Comparison of ENCODE assay signal across 1 cellular context in the genomic region with DNA sequence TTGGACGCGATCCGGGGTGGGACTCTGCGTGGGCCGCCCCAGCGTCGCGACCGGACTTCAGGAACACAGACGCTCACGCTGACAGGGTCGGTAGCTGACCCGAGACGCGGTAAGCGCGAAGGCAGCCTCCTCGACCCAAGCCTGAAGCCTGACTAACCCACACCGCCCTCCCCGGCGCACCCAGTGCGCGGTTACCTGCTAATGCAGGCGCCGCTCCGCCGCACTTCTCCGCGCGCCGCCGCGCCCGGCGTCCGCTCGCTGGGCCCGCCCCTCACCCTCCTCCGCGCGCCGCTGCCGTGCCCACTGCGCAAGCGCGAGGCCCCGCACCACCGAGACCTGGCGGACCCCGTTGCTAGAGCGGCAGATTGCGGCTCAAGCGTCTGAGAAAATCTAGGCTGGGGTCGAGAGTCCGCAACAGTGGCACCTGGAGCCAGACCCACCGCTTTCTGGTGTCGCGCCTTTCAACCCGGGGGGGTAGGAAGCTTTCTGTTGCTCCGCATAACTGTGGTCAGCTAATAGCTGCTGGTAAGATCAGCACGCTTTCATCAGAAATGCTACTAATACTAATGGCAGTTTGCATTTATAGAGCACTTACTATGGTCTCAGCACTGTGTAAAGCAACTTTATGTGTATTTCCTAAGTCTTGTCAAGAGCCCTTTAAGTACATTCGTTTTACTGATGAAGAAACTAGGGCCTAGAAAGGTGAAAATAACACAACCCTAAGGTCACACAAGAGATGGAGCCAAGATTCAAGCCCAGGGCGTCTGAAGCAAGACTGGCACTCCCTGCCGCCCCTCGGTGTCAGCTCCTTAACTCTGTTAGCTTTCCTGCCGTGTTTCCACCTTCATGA.
TF ChIP-seq lines count a peak whose summit lies in the region.

A gene with protein sequence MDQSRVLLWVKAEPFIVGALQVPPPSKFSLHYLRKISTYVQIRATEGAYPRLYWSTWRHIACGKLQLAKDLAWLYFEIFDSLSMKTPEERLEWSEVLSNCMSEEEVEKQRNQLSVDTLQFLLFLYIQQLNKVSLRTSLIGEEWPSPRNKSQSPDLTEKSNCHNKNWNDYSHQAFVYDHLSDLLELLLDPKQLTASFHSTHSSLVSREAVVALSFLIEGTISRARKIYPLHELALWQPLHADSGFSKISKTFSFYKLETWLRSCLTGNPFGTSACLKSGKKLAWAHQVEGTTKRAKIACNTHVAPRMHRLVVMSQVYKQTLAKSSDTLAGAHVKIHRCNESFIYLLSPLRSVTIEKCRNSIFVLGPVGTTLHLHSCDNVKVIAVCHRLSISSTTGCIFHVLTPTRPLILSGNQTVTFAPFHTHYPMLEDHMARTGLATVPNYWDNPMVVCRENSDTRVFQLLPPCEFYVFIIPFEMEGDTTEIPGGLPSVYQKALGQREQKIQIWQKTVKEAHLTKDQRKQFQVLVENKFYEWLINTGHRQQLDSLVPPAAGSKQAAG (minus strand): TSS at position 268 of the 850 bp plus-strand sequence. CDS start 3,010 bp downstream, outside the sequence.

TF ChIP-seq in HepG2, 621 proteins besides CTCF, POLR2A, EP300 and RAD21 (continued from another document and continues in another):
- TF ChIP-seq, protein P1, sequence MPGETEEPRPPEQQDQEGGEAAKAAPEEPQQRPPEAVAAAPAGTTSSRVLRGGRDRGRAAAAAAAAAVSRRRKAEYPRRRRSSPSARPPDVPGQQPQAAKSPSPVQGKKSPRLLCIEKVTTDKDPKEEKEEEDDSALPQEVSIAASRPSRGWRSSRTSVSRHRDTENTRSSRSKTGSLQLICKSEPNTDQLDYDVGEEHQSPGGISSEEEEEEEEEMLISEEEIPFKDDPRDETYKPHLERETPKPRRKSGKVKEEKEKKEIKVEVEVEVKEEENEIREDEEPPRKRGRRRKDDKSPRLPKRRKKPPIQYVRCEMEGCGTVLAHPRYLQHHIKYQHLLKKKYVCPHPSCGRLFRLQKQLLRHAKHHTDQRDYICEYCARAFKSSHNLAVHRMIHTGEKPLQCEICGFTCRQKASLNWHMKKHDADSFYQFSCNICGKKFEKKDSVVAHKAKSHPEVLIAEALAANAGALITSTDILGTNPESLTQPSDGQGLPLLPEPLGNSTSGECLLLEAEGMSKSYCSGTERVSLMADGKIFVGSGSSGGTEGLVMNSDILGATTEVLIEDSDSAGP (CRISPR knock-in tag; IDR thresholded peaks at IDR 0.05; ENCODE audit: borderline replicate concordance) = peak; percentile 73; the same call in 1 of the 2 replicates
- peak; percentile 93 for TF ChIP-seq IRX3 (CRISPR knock-in tag; IDR thresholded peaks at IDR 0.05; ENCODE audit: borderline replicate concordance, low read depth)
- no peak for TF ChIP-seq EZH2 (conservative IDR thresholded peaks at IDR 0.05; ENCODE audit: low read depth, low read length)
- TF ChIP-seq, protein P2, sequence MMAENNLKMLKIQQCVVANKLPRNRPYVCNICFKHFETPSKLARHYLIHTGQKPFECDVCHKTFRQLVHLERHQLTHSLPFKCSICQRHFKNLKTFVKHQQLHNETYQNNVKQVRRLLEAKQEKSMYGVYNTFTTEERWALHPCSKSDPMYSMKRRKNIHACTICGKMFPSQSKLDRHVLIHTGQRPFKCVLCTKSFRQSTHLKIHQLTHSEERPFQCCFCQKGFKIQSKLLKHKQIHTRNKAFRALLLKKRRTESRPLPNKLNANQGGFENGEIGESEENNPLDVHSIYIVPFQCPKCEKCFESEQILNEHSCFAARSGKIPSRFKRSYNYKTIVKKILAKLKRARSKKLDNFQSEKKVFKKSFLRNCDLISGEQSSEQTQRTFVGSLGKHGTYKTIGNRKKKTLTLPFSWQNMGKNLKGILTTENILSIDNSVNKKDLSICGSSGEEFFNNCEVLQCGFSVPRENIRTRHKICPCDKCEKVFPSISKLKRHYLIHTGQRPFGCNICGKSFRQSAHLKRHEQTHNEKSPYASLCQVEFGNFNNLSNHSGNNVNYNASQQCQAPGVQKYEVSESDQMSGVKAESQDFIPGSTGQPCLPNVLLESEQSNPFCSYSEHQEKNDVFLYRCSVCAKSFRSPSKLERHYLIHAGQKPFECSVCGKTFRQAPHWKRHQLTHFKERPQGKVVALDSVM (CRISPR knock-in tag; IDR thresholded peaks at IDR 0.05) = peak; percentile 50; the same call in 1 of the 2 replicates
- peak; percentile 88 for TF ChIP-seq ZMAT3 (CRISPR knock-in tag; conservative IDR thresholded peaks at IDR 0.05)
- TF ChIP-seq, protein P3, sequence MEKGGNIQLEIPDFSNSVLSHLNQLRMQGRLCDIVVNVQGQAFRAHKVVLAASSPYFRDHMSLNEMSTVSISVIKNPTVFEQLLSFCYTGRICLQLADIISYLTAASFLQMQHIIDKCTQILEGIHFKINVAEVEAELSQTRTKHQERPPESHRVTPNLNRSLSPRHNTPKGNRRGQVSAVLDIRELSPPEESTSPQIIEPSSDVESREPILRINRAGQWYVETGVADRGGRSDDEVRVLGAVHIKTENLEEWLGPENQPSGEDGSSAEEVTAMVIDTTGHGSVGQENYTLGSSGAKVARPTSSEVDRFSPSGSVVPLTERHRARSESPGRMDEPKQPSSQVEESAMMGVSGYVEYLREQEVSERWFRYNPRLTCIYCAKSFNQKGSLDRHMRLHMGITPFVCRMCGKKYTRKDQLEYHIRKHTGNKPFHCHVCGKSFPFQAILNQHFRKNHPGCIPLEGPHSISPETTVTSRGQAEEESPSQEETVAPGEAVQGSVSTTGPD (CRISPR knock-in tag; IDR thresholded peaks at IDR 0.05) = no peak
- peak; percentile 91 for TF ChIP-seq CCDC6 (CRISPR knock-in tag; IDR thresholded peaks at IDR 0.05)
- no peak for TF ChIP-seq POLR2AphosphoS2 (IDR thresholded peaks at IDR 0.05; ENCODE audit: low read depth, low read length)
- no peak for TF ChIP-seq ZFP36 (IDR thresholded peaks at IDR 0.05; ENCODE audit: borderline replicate concordance, low read depth, low read length, partially characterized antibody)
- TF ChIP-seq, protein P4, sequence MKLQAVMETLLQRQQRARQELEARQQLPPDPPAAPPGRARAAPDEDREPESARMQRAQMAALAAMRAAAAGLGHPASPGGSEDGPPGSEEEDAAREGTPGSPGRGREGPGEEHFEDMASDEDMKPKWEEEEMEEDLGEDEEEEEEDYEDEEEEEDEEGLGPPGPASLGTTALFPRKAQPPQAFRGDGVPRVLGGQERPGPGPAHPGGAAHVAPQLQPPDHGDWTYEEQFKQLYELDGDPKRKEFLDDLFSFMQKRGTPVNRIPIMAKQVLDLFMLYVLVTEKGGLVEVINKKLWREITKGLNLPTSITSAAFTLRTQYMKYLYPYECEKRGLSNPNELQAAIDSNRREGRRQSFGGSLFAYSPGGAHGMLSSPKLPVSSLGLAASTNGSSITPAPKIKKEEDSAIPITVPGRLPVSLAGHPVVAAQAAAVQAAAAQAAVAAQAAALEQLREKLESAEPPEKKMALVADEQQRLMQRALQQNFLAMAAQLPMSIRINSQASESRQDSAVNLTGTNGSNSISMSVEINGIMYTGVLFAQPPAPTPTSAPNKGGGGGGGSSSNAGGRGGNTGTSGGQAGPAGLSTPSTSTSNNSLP (IDR thresholded peaks at IDR 0.05; ENCODE audit: low read depth, low read length) = peak; percentile 29; the same call in 1 of the 2 replicates
- peak; percentile 76; the same call in 1 of the 2 replicates for TF ChIP-seq ZFP36L1 (CRISPR knock-in tag; IDR thresholded peaks at IDR 0.05)
- no peak for TF ChIP-seq ZNF205 (CRISPR knock-in tag; IDR thresholded peaks at IDR 0.05)
- no peak for TF ChIP-seq ZNF143 (CRISPR knock-in tag; IDR thresholded peaks at IDR 0.05)
- peak; percentile 92; the same call in 1 of the 2 replicates for TF ChIP-seq ZNF138 (CRISPR knock-in tag; IDR thresholded peaks at IDR 0.05; ENCODE audit: low read depth)
- TF ChIP-seq, protein P5, sequence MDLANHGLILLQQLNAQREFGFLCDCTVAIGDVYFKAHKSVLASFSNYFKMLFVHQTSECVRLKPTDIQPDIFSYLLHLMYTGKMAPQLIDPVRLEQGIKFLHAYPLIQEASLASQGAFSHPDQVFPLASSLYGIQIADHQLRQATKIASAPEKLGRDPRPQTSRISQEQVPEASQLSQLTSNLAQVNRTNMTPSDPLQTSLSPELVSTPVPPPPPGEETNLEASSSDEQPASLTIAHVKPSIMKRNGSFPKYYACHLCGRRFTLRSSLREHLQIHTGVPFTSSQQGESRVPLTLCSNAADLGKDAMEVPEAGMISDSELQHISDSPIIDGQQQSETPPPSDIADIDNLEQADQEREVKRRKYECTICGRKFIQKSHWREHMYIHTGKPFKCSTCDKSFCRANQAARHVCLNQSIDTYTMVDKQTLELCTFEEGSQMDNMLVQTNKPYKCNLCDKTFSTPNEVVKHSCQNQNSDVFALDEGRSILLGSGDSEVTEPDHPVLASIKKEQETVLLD (CRISPR knock-in tag; IDR thresholded peaks at IDR 0.05; ENCODE audit: low read depth) = no peak
- peak; percentile 72 for TF ChIP-seq SAFB2 (CRISPR knock-in tag; IDR thresholded peaks at IDR 0.05; ENCODE audit: borderline replicate concordance, low read depth)
- no peak for TF ChIP-seq ZNF17 (CRISPR knock-in tag; IDR thresholded peaks at IDR 0.05)
- TF ChIP-seq PHB2 (IDR thresholded peaks at IDR 0.05; ENCODE audit: partially characterized antibody) = no peak
- no peak for TF ChIP-seq ZNF773 (CRISPR knock-in tag; IDR thresholded peaks at IDR 0.05; ENCODE audit: borderline replicate concordance)
- TF ChIP-seq, protein P6, sequence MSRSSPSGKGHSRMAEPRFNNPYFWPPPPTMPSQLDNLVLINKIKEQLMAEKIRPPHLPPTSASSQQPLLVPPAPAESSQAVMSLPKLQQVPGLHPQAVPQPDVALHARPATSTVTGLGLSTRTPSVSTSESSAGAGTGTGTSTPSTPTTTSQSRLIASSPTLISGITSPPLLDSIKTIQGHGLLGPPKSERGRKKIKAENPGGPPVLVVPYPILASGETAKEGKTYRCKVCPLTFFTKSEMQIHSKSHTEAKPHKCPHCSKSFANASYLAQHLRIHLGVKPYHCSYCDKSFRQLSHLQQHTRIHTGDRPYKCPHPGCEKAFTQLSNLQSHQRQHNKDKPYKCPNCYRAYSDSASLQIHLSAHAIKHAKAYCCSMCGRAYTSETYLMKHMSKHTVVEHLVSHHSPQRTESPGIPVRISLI (CRISPR knock-in tag; IDR thresholded peaks at IDR 0.05; ENCODE audit: borderline replicate concordance) = peak; percentile 54; the same call in 1 of the 2 replicates
- TF ChIP-seq, protein P7, sequence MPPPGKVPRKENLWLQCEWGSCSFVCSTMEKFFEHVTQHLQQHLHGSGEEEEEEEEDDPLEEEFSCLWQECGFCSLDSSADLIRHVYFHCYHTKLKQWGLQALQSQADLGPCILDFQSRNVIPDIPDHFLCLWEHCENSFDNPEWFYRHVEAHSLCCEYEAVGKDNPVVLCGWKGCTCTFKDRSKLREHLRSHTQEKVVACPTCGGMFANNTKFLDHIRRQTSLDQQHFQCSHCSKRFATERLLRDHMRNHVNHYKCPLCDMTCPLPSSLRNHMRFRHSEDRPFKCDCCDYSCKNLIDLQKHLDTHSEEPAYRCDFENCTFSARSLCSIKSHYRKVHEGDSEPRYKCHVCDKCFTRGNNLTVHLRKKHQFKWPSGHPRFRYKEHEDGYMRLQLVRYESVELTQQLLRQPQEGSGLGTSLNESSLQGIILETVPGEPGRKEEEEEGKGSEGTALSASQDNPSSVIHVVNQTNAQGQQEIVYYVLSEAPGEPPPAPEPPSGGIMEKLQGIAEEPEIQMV (CRISPR knock-in tag; IDR thresholded peaks at IDR 0.05; ENCODE audit: low read depth) = peak; percentile 96
- TF ChIP-seq SIX1 (CRISPR knock-in tag; IDR thresholded peaks at IDR 0.05; ENCODE audit: borderline replicate concordance) = no peak
- TF ChIP-seq XBP1 (CRISPR knock-in tag; IDR thresholded peaks at IDR 0.05) = no peak
- TF ChIP-seq SMAD1 (CRISPR knock-in tag; IDR thresholded peaks at IDR 0.05; ENCODE audit: borderline replicate concordance, low read depth) = peak; percentile 61; the same call in 1 of the 2 replicates
- TF ChIP-seq NFE2L2 (IDR thresholded peaks at IDR 0.05; ENCODE audit: low read length) = no peak
- 0 out of 2 replicates have a peak, but pooled peaks have one; percentile 32 for TF ChIP-seq ZNF766 (CRISPR knock-in tag; IDR thresholded peaks at IDR 0.05; ENCODE audit: borderline replicate concordance)
- no peak for TF ChIP-seq ZNF589 (CRISPR knock-in tag; conservative IDR thresholded peaks at IDR 0.05)
- no peak for TF ChIP-seq SNAI1 (CRISPR knock-in tag; IDR thresholded peaks at IDR 0.05; ENCODE audit: borderline replicate concordance)
- TF ChIP-seq, protein P8, sequence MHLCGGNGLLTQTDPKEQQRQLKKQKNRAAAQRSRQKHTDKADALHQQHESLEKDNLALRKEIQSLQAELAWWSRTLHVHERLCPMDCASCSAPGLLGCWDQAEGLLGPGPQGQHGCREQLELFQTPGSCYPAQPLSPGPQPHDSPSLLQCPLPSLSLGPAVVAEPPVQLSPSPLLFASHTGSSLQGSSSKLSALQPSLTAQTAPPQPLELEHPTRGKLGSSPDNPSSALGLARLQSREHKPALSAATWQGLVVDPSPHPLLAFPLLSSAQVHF (CRISPR knock-in tag; IDR thresholded peaks at IDR 0.05) = no peak
- no peak for TF ChIP-seq ZSCAN30 (CRISPR knock-in tag; IDR thresholded peaks at IDR 0.05)
- TF ChIP-seq, protein P9, sequence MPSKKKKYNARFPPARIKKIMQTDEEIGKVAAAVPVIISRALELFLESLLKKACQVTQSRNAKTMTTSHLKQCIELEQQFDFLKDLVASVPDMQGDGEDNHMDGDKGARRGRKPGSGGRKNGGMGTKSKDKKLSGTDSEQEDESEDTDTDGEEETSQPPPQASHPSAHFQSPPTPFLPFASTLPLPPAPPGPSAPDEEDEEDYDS (CRISPR knock-in tag; IDR thresholded peaks at IDR 0.05) = peak; percentile 78
- TF ChIP-seq KLF12 (CRISPR knock-in tag; IDR thresholded peaks at IDR 0.05; ENCODE audit: borderline replicate concordance) = peak; percentile 67
- peak in 1 of 2 experiments; percentile 51; a peak in 1 of 4 replicates for TF ChIP-seq KLF16 (CRISPR knock-in tag; IDR thresholded peaks at IDR 0.05)
- TF ChIP-seq TEAD2 (CRISPR knock-in tag; IDR thresholded peaks at IDR 0.05) = 0 out of 2 replicates have a peak, but pooled peaks have one; percentile 46
- TF ChIP-seq, protein P10, sequence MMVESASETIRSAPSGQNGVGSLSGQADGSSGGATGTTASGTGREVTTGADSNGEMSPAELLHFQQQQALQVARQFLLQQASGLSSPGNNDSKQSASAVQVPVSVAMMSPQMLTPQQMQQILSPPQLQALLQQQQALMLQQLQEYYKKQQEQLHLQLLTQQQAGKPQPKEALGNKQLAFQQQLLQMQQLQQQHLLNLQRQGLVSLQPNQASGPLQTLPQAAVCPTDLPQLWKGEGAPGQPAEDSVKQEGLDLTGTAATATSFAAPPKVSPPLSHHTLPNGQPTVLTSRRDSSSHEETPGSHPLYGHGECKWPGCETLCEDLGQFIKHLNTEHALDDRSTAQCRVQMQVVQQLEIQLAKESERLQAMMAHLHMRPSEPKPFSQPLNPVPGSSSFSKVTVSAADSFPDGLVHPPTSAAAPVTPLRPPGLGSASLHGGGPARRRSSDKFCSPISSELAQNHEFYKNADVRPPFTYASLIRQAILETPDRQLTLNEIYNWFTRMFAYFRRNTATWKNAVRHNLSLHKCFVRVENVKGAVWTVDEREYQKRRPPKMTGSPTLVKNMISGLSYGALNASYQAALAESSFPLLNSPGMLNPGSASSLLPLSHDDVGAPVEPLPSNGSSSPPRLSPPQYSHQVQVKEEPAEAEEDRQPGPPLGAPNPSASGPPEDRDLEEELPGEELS (CRISPR knock-in tag; IDR thresholded peaks at IDR 0.05) = no peak
- TF ChIP-seq ZNF224 (CRISPR knock-in tag; IDR thresholded peaks at IDR 0.05) = no peak
- no peak for TF ChIP-seq RBM39 (IDR thresholded peaks at IDR 0.05; ENCODE audit: low read depth, low read length, poor library complexity, severe bottlenecking)
- TF ChIP-seq GATAD1 (CRISPR knock-in tag; IDR thresholded peaks at IDR 0.05) = peak; percentile 87
- TF ChIP-seq, protein P11, sequence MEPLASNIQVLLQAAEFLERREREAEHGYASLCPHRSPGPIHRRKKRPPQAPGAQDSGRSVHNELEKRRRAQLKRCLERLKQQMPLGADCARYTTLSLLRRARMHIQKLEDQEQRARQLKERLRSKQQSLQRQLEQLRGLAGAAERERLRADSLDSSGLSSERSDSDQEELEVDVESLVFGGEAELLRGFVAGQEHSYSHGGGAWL (CRISPR knock-in tag; IDR thresholded peaks at IDR 0.05) = peak; percentile 66; the same call in 1 of the 2 replicates
- no peak for TF ChIP-seq FIP1L1 (IDR thresholded peaks at IDR 0.05; ENCODE audit: borderline replicate concordance, insufficient read depth, low read depth, low read length)
- peak; percentile 71 for TF ChIP-seq BRD4 (CRISPR knock-in tag; IDR thresholded peaks at IDR 0.05)
